9 cellular contexts compared by ENCODE assay signal in the genomic region with DNA sequence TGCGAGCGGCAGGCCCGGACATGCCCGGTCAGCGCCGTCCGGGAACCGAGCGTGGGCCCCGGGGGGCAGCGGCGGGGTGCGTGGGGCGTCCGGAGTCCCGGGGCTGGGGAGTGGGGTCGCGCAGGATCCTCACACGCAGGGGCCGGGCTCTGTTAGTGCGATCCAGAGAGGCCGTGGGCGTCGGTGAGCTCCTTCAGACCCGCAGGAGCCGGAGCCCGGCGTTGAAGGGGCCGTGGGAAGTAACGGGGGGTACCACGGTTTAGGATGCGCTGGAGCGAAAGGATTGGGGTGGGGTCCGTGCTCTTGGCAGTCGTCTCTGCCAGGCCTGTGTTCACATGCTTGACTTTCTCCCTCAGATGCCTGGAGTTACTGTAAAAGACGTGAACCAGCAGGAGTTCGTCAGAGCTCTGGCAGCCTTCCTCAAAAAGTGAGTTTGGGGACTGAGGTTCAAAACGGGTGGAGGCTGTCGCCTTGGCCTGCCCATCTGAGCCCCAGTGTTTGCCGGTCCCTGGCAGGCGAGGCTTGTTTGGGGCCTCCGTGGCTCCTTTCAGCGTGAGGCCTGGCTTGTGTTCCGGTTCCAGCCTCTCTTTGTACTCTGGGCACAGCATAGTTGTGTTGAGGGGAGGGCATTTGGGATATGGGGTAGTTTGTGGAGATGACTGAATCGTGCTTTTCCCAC. TPM values are rescaled to one million over a fixed set of nuclear protein-coding genes. Genes with fewer than 3 reads are reported as not detected.
DNase-seq lines count a peak whose midpoint lies in the region; ATAC-seq and TF ChIP-seq lines count a peak whose summit lies in the region.
"Had no signal": no experiment of that assay in that cellular context is flagged by ENCODE, and none has a peak within 500 bp of the region (broad histone marks: within the 10 kb centered on the region; RNA-seq: fewer than 3 reads in every experiment).

No MANE protein-coding gene starts in this region.

- H3K36me3 ChIP-seq in mucosa of descending colon (ENCODE audit: low read depth) = peaks cover 3% of the 10 kb centered on the region

- peak overlapping the region; percentile 92 for H3K4me3 ChIP-seq in GM12875 (ENCODE audit: low read depth, low read length)
- H3K4me3 ChIP-seq in mucosa of descending colon = peak overlapping the region; percentile 97

- peak; percentile 44 for DNase-seq in OCI-M1 (lab: John Stamatoyannopoulos, UW)
- DNase-seq in mucosa of descending colon = no peak
- no peak for DNase-seq in SKM-1 treated with dmso at 0.1 percent for 144 hours (lab: John Stamatoyannopoulos, UW; ENCODE audit: unreplicated experiment)

- H3K4me1 Mint-ChIP-seq in dendritic cell treated with granulocyte-macrophage colony-stimulating factor and Interleukin-4, amounts not matched to agents 40 ng/mL and 50 ng/mL, for 4 days (ENCODE audit: low read depth) = peaks cover 51% of the 10 kb centered on the region

- no peaks in the 10 kb centered on the region for H3K9me3 Mint-ChIP-seq in dendritic cell treated with granulocyte-macrophage colony-stimulating factor and Interleukin-4, amounts not matched to agents 40 ng/mL and 50 ng/mL, for 4 days

- H3K9me3 ChIP-seq in mucosa of descending colon = no peaks in the 10 kb centered on the region

- ATAC-seq in mucosa of descending colon (no peak), HG02571 (IDR thresholded peaks at IDR 0.05; ENCODE audit: unreplicated experiment) (no peak), GM19467 (IDR thresholded peaks at IDR 0.05; ENCODE audit: unreplicated experiment) (no peak), HG02623 (IDR thresholded peaks at IDR 0.05; ENCODE audit: unreplicated experiment) (no peak)

- intact Hi-C loops in dendritic cell treated with granulocyte-macrophage colony-stimulating factor and Interleukin-4, amounts not matched to agents 40 ng/mL and 50 ng/mL, for 4 days (cut with micrococcal nuclease) = no loop called here
- intact Hi-C loops in mucosa of descending colon (cut with DNase I, micrococcal nuclease) = no loop called here

- peaks cover 57% of the 10 kb centered on the region for H3K36me3 Mint-ChIP-seq in dendritic cell treated with granulocyte-macrophage colony-stimulating factor and Interleukin-4, amounts not matched to agents 40 ng/mL and 50 ng/mL, for 4 days (ENCODE audit: low read depth)

- H3K4me3 Mint-ChIP-seq in dendritic cell treated with granulocyte-macrophage colony-stimulating factor and Interleukin-4, amounts not matched to agents 40 ng/mL and 50 ng/mL, for 4 days = peak overlapping the region; percentile 96

- H3K27ac Mint-ChIP-seq in dendritic cell treated with granulocyte-macrophage colony-stimulating factor and Interleukin-4, amounts not matched to agents 40 ng/mL and 50 ng/mL, for 4 days = peak overlapping the region; percentile 94

- no peaks in the 10 kb centered on the region for H3K27me3 Mint-ChIP-seq in dendritic cell treated with granulocyte-macrophage colony-stimulating factor and Interleukin-4, amounts not matched to agents 40 ng/mL and 50 ng/mL, for 4 days

- peaks cover 26% of the 10 kb centered on the region for H3K4me1 ChIP-seq in mucosa of descending colon (ENCODE audit: low read depth)

- TF ChIP-seq CTCF in GM12875 (IDR thresholded peaks at IDR 0.05; ENCODE audit: borderline replicate concordance, insufficient read depth, low read depth, low read length) (no peak), mucosa of descending colon (IDR thresholded peaks at IDR 0.05) (no peak)

RNA-seq across cellular contexts. Expression of a gene that starts 0.5 kb away (rescaled TPM):
- total RNA-seq in mucosa of descending colon = 1,000 to 10,000 TPM; 1,251 to 1,696 (median 1,572) TPM

RNA-seq across cellular contexts. Expression of a gene that starts 15.7 kb away (rescaled TPM):
- total RNA-seq in mucosa of descending colon = not detected
- total RNA-seq: SK-MEL-5 had no signal

RNA-seq across cellular contexts. Expression of a gene that starts 16.1 kb away (rescaled TPM):
- not detected for total RNA-seq in mucosa of descending colon
- total RNA-seq: SK-MEL-5 had no signal

RNA-seq across cellular contexts. Expression of a gene that starts 16.5 kb away (rescaled TPM):
- total RNA-seq in mucosa of descending colon = 1 to 10 TPM; 2.7 to 7.3 (median 3.9) TPM

RNA-seq across cellular contexts. Expression of a gene that starts 22.4 kb away (rescaled TPM):
- 100 to 1,000 TPM in 1 of 3 donors, 10 to 100 TPM in 2; 84.9 to 125 (median 92.3) TPM for total RNA-seq in mucosa of descending colon
